Comparison of ENCODE assay signal across 21 cellular contexts in the genomic region with DNA sequence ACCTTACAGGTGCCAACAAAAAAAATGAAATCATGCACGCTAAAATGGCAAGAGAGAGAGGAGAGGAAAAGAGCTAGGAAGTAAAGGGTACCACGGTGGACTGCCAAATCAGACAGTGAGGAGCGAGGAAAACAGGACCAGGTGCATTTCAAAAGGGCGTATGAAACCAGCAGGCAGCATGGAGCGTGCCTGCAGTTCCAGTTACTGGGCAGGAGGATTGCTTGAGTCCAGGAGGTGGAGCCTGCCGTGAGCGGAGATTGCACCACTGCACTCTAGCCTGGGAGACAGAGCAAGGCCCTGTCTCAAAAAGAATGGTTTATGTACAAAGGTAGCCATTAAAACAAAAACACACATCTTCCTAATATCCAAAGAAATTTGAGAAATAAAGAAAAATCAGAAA. TPM values are rescaled to one million over a fixed set of nuclear protein-coding genes. Genes with fewer than 3 reads are reported as not detected.
DNase-seq lines count a peak whose midpoint lies in the region; ATAC-seq and TF ChIP-seq lines count a peak whose summit lies in the region.
"Had no signal": no experiment of that assay in that cellular context is flagged by ENCODE, and none has a peak within 500 bp of the region (broad histone marks: within the 10 kb centered on the region; RNA-seq: fewer than 3 reads in every experiment).

No MANE protein-coding gene starts in this region.

- H3K4me3 ChIP-seq in GM23248 (no peak overlapping the region), WERI-Rb-1 (ENCODE audit: low read depth, low read length) (no peak overlapping the region)
- H3K4me3 ChIP-seq: SJSA1 had no signal

- H3K9me3 ChIP-seq in GM23248 (ENCODE audit: low read depth) (no peaks in the 10 kb centered on the region), WERI-Rb-1 (ENCODE audit: severe bottlenecking) (no peaks in the 10 kb centered on the region)
- H3K9me3 ChIP-seq: SJSA1 had no signal

- no peak overlapping the region for H3K4me2 ChIP-seq in GM23248 (ENCODE audit: unreplicated experiment)

- H2AFZ ChIP-seq in GM23248, result no peak overlapping the region

- H3K27ac Mint-ChIP-seq in activated naive CD4-positive, alpha-beta T cell treated with anti-CD3 and anti-CD28 coated beads for 36 hours, result peak overlapping the region; percentile 64
- H3K27ac Mint-ChIP-seq in activated T-helper 2 cell treated with anti-CD3 and anti-CD28 coated beads, Interferon-gamma antibody, Interleukin-2, Interleukin-4, amounts not matched to agents 10 μg/mL and 5 μg/mL and 100 μg/mL, durations not matched to agents 14 hours and 24 hours and 36 hours, result peak overlapping the region; percentile 29
- peak overlapping the region; percentile 87 for H3K27ac Mint-ChIP-seq in stimulated activated effector memory CD8-positive, alpha-beta T cell treated with anti-CD3 and anti-CD28 coated beads, Interleukin-12 subunit alpha, Interleukin-12 subunit beta, amount 100 ng/mL, for 72 hours

- H3K27me3 Mint-ChIP-seq in activated naive CD4-positive, alpha-beta T cell treated with anti-CD3 and anti-CD28 coated beads for 36 hours (ENCODE audit: low read depth), result no peaks in the 10 kb centered on the region
- H3K27me3 Mint-ChIP-seq in activated T-helper 2 cell treated with anti-CD3 and anti-CD28 coated beads, Interferon-gamma antibody, Interleukin-2, Interleukin-4, amounts not matched to agents 10 μg/mL and 5 μg/mL and 100 μg/mL, durations not matched to agents 14 hours and 24 hours and 36 hours (ENCODE audit: low read depth), result no peaks in the 10 kb centered on the region
- H3K27me3 Mint-ChIP-seq: brain, memory B cell had no signal

- TF ChIP-seq CTCF in WERI-Rb-1 (IDR thresholded peaks at IDR 0.05; ENCODE audit: low read depth, low read length), result no peak

- no peaks in the 10 kb centered on the region for H4K20me1 ChIP-seq in GM23248 (ENCODE audit: insufficient read depth)

- peaks cover 68% of the 10 kb centered on the region for H3K36me3 Mint-ChIP-seq in activated naive CD4-positive, alpha-beta T cell treated with anti-CD3 and anti-CD28 coated beads for 36 hours (ENCODE audit: low read depth)
- H3K36me3 Mint-ChIP-seq in activated T-helper 2 cell treated with anti-CD3 and anti-CD28 coated beads, Interferon-gamma antibody, Interleukin-2, Interleukin-4, amounts not matched to agents 10 μg/mL and 5 μg/mL and 100 μg/mL, durations not matched to agents 14 hours and 24 hours and 36 hours (ENCODE audit: low read depth), result peaks cover 93% of the 10 kb centered on the region
- peaks cover 100% of the 10 kb centered on the region for H3K36me3 Mint-ChIP-seq in stimulated activated effector memory CD8-positive, alpha-beta T cell treated with anti-CD3 and anti-CD28 coated beads, Interleukin-12 subunit alpha, Interleukin-12 subunit beta, amount 100 ng/mL, for 72 hours

- in situ Hi-C loops in GM23248 (cut with MboI), result no loop called here

- H3K9me2 ChIP-seq in GM23248 (ENCODE audit: insufficient read depth), result no peaks in the 10 kb centered on the region

- intact Hi-C loops in activated naive CD4-positive, alpha-beta T cell treated with anti-CD3 and anti-CD28 coated beads for 36 hours (cut with micrococcal nuclease), result no loop called here
- intact Hi-C loops in activated T-helper 2 cell treated with anti-CD3 and anti-CD28 coated beads, Interferon-gamma antibody, Interleukin-2, Interleukin-4, amounts not matched to agents 10 μg/mL and 5 μg/mL and 100 μg/mL, durations not matched to agents 14 hours and 24 hours and 36 hours (cut with micrococcal nuclease), result no loop called here

- H3K36me3 ChIP-seq in GM23248 (ENCODE audit: low read depth) (peaks cover 41% of the 10 kb centered on the region), WERI-Rb-1 (peaks cover 96% of the 10 kb centered on the region)

- H3K79me2 ChIP-seq in GM23248 (ENCODE audit: insufficient read depth), result peaks cover 62% of the 10 kb centered on the region

- H3K9me3 Mint-ChIP-seq in activated naive CD4-positive, alpha-beta T cell treated with anti-CD3 and anti-CD28 coated beads for 36 hours, result no peaks in the 10 kb centered on the region
- no peaks in the 10 kb centered on the region for H3K9me3 Mint-ChIP-seq in activated T-helper 2 cell treated with anti-CD3 and anti-CD28 coated beads, Interferon-gamma antibody, Interleukin-2, Interleukin-4, amounts not matched to agents 10 μg/mL and 5 μg/mL and 100 μg/mL, durations not matched to agents 14 hours and 24 hours and 36 hours
- no peaks in the 10 kb centered on the region for H3K9me3 Mint-ChIP-seq in stimulated activated effector memory CD8-positive, alpha-beta T cell treated with anti-CD3 and anti-CD28 coated beads, Interleukin-12 subunit alpha, Interleukin-12 subunit beta, amount 100 ng/mL, for 72 hours
- H3K9me3 Mint-ChIP-seq: memory B cell had no signal

- ATAC-seq in stimulated activated effector memory CD8-positive, alpha-beta T cell treated with anti-CD3 and anti-CD28 coated beads, Interleukin-12 subunit alpha, Interleukin-12 subunit beta, amount 100 ng/mL, for 72 hours, result no peak
- ATAC-seq: foreskin keratinocyte had no signal

- peaks cover 20% of the 10 kb centered on the region for H3K4me1 ChIP-seq in GM23248 (ENCODE audit: insufficient read depth)
- H3K4me1 ChIP-seq: foreskin keratinocyte, SJSA1 had no signal

- DNase-seq in activated naive CD4-positive, alpha-beta T cell treated with anti-CD3 and anti-CD28 coated beads for 36 hours, result no peak
- no peak for DNase-seq in activated naive CD4-positive, alpha-beta T cell treated with anti-CD3 and anti-CD28 coated beads, Interleukin-2, amount 50 U/mL, for 16 hours
- DNase-seq in GM23248 (no peak), WERI-Rb-1 (no peak), H4 (ENCODE audit: low spot score) (no peak)
- no peak for DNase-seq in activated T-helper 2 cell treated with anti-CD3 and anti-CD28 coated beads, Interferon-gamma antibody, Interleukin-2, Interleukin-4, amounts not matched to agents 10 μg/mL and 5 μg/mL and 100 μg/mL, durations not matched to agents 14 hours and 24 hours and 36 hours (ENCODE audit: low spot score)
- DNase-seq in stimulated activated effector memory CD8-positive, alpha-beta T cell treated with anti-CD3 and anti-CD28 coated beads, Interleukin-12 subunit alpha, Interleukin-12 subunit beta, amount 100 ng/mL, for 72 hours (ENCODE audit: low spot score in 2 of 2), result no peak
- DNase-seq: ACHN; activated T-cell treated with anti-CD3 and anti-CD28 coated beads, Interleukin-2, amount 50 U/mL, for 1 hour; EL; foreskin keratinocyte; NCI-H1105; NCI-H2029 treated with DMSO at 0.1 percent for 48 hours; NCI-H226; NCI-H774; occipital lobe; stimulated activated CD8-positive, alpha-beta memory T cell treated with anti-CD3 and anti-CD28 coated beads, Interleukin-4, amount 100 ng/mL, for 48 hours; T-helper 1 cell had no signal

- peaks cover 25% of the 10 kb centered on the region for H3F3A ChIP-seq in GM23248 (ENCODE audit: insufficient read depth)

- H3K27ac ChIP-seq in GM23248 (peak overlapping the region; percentile 83; the same call in 1 of the 2 replicates), WERI-Rb-1 (no peak overlapping the region)
- H3K27ac ChIP-seq: foreskin keratinocyte, SJSA1 had no signal

- CTCF ChIA-PET in activated naive CD4-positive, alpha-beta T cell treated with anti-CD3 and anti-CD28 coated beads for 36 hours (lab: Charles Lee), result no interaction called here

- no peak overlapping the region for H3K4me3 Mint-ChIP-seq in activated naive CD4-positive, alpha-beta T cell treated with anti-CD3 and anti-CD28 coated beads for 36 hours
- H3K4me3 Mint-ChIP-seq in activated T-helper 2 cell treated with anti-CD3 and anti-CD28 coated beads, Interferon-gamma antibody, Interleukin-2, Interleukin-4, amounts not matched to agents 10 μg/mL and 5 μg/mL and 100 μg/mL, durations not matched to agents 14 hours and 24 hours and 36 hours (ENCODE audit: low read depth), result no peak overlapping the region
- H3K4me3 Mint-ChIP-seq in stimulated activated effector memory CD8-positive, alpha-beta T cell treated with anti-CD3 and anti-CD28 coated beads, Interleukin-12 subunit alpha, Interleukin-12 subunit beta, amount 100 ng/mL, for 72 hours, result no peak overlapping the region
- H3K4me3 Mint-ChIP-seq: brain, memory B cell had no signal

- whole genome bisulfite sequencing in GM23248 (ENCODE audit: low coverage in 1 of 2, low lambda C conversion rate in 2 of 2, missing lambda C conversion rate in 2 of 2), 2 experiments, result 89 to 91% methylated on average over 7 of the region's 7 CpGs

- H3K4me1 Mint-ChIP-seq in activated naive CD4-positive, alpha-beta T cell treated with anti-CD3 and anti-CD28 coated beads for 36 hours (ENCODE audit: low read depth), result peaks cover 51% of the 10 kb centered on the region
- H3K4me1 Mint-ChIP-seq in activated T-helper 2 cell treated with anti-CD3 and anti-CD28 coated beads, Interferon-gamma antibody, Interleukin-2, Interleukin-4, amounts not matched to agents 10 μg/mL and 5 μg/mL and 100 μg/mL, durations not matched to agents 14 hours and 24 hours and 36 hours (ENCODE audit: low read depth), result peaks cover 44% of the 10 kb centered on the region
- peaks cover 45% of the 10 kb centered on the region for H3K4me1 Mint-ChIP-seq in stimulated activated effector memory CD8-positive, alpha-beta T cell treated with anti-CD3 and anti-CD28 coated beads, Interleukin-12 subunit alpha, Interleukin-12 subunit beta, amount 100 ng/mL, for 72 hours
- H3K4me1 Mint-ChIP-seq: brain had no signal

- H3K27me3 ChIP-seq in GM23248 (replicated peaks; ENCODE audit: insufficient read depth), result no peaks in the 10 kb centered on the region
- H3K27me3 ChIP-seq in WERI-Rb-1 (ENCODE audit: insufficient read depth, low read depth, severe bottlenecking), result no peaks in the 10 kb centered on the region
- H3K27me3 ChIP-seq: foreskin keratinocyte, SJSA1 had no signal

- H3K9ac ChIP-seq in GM23248, result no peak overlapping the region

RNA-seq across cellular contexts. Expression of a gene that starts 16.4 kb away (rescaled TPM):
- total RNA-seq in activated naive CD4-positive, alpha-beta T cell treated with anti-CD3 and anti-CD28 coated beads for 36 hours, result 10 to 100 TPM; 65.3 to 68.7 TPM
- 30.2 and 35.5 TPM in 2 replicates for total RNA-seq in GM23248 (2014; rRNA removed; shearing (Covaris generic))
- polyA plus RNA-seq in GM23248 (2016; fragmentation: Nextera tagmentation; extraction: Ambion mirVana), result 19.9 and 22.3 TPM in 2 replicates
- 103 and 105 TPM in 2 replicates for total RNA-seq in activated T-helper 2 cell treated with anti-CD3 and anti-CD28 coated beads, Interferon-gamma antibody, Interleukin-2, Interleukin-4, amounts not matched to agents 10 μg/mL and 5 μg/mL and 100 μg/mL, durations not matched to agents 14 hours and 24 hours and 36 hours
- 14.3 and 20.4 TPM in 2 replicates for total RNA-seq in H4 (2014; rRNA removed; shearing (Covaris generic))

RNA-seq across cellular contexts. Expression of a gene that starts 42.2 kb away (rescaled TPM):
- 100 to 1,000 TPM; 145 to 149 TPM for total RNA-seq in activated naive CD4-positive, alpha-beta T cell treated with anti-CD3 and anti-CD28 coated beads for 36 hours
- total RNA-seq in GM23248 (2014; rRNA removed; shearing (Covaris generic)), result 10.4 and 16.8 TPM in 2 replicates
- 11.7 TPM in 2 replicates for polyA plus RNA-seq in GM23248 (2016; fragmentation: Nextera tagmentation; extraction: Ambion mirVana)
- 83.5 and 95.7 TPM in 2 replicates for total RNA-seq in activated T-helper 2 cell treated with anti-CD3 and anti-CD28 coated beads, Interferon-gamma antibody, Interleukin-2, Interleukin-4, amounts not matched to agents 10 μg/mL and 5 μg/mL and 100 μg/mL, durations not matched to agents 14 hours and 24 hours and 36 hours
- 8.0 and 9.7 TPM in 2 replicates for total RNA-seq in H4 (2014; rRNA removed; shearing (Covaris generic))

Comparison
In these comparisons a context has a peak if more than half of its experiments do, and no peak if none do; other contexts are left out.
1. H3K27ac Mint-ChIP-seq: peak in every context shown above with its lines; median percentile 87 in stimulated activated effector memory CD8-positive, alpha-beta T cell treated with anti-CD3 and anti-CD28 coated beads, Interleukin-12 subunit alpha, Interleukin-12 subunit beta, amount 100 ng/mL, for 72 hours; 64 in activated naive CD4-positive, alpha-beta T cell treated with anti-CD3 and anti-CD28 coated beads for 36 hours; 29 in activated T-helper 2 cell treated with anti-CD3 and anti-CD28 coated beads, Interferon-gamma antibody, Interleukin-2, Interleukin-4, amounts not matched to agents 10 μg/mL and 5 μg/mL and 100 μg/mL, durations not matched to agents 14 hours and 24 hours and 36 hours.